In genomic region chr20:63758152-63758551, GRCh38 we compare ENCODE assay signal across 25 cellular contexts.
"Had no signal": no experiment of that assay in that cellular context is flagged by ENCODE, and none has a peak within 500 bp of the region (broad histone marks: within the 10 kb centered on the region; RNA-seq: fewer than 3 reads in every experiment).

No MANE protein-coding gene starts in this region.

- H3K27me3 ChIP-seq: ascending aorta had no signal

- H3K27ac Mint-ChIP-seq: activated B cell treated with CpG ODN at 0.5 μM for 24 hours; activated CD4-positive, alpha-beta memory T cell treated with anti-CD3 and anti-CD28 coated beads for 36 hours; activated CD4-positive, alpha-beta T cell treated with anti-CD3 and anti-CD28 coated beads, Interleukin-2, amount 10 ng/mL, durations not matched to agents 7 days and 5 days; activated naive CD8-positive, alpha-beta T cell treated with anti-CD3 and anti-CD28 coated beads, Interleukin-2, amount 50 U/mL, for 24 hours had no signal

- H3K27ac ChIP-seq: ascending aorta had no signal

- ATAC-seq: activated naive CD4-positive, alpha-beta T cell treated with anti-CD3 and anti-CD28 coated beads, Interleukin-2, amount 50 U/mL, for 72 hours; activated naive CD8-positive, alpha-beta T cell treated with anti-CD3 and anti-CD28 coated beads, Interleukin-2, amount 50 U/mL, for 24 hours; K562; PC-3; T-cell had no signal

- H3K9me3 ChIP-seq: ascending aorta had no signal

- H3K9me3 Mint-ChIP-seq: activated B cell treated with CpG ODN at 0.5 μM for 24 hours; activated CD4-positive, alpha-beta memory T cell treated with anti-CD3 and anti-CD28 coated beads for 36 hours; activated CD4-positive, alpha-beta T cell treated with anti-CD3 and anti-CD28 coated beads, Interleukin-2, amount 10 ng/mL, durations not matched to agents 7 days and 5 days; activated naive CD4-positive, alpha-beta T cell treated with anti-CD3 and anti-CD28 coated beads, Interleukin-2, amount 50 U/mL, for 72 hours; activated naive CD8-positive, alpha-beta T cell treated with anti-CD3 and anti-CD28 coated beads, Interleukin-2, amount 50 U/mL, for 24 hours; T-cell had no signal

- H3K4me1 Mint-ChIP-seq: activated B cell treated with CpG ODN at 0.5 μM for 24 hours; activated naive CD8-positive, alpha-beta T cell treated with anti-CD3 and anti-CD28 coated beads, Interleukin-2, amount 50 U/mL, for 24 hours had no signal

- H3K4me3 ChIP-seq: ascending aorta, K562 had no signal

- H3K36me3 ChIP-seq: ascending aorta had no signal

- H3K27me3 Mint-ChIP-seq: activated CD4-positive, alpha-beta memory T cell treated with anti-CD3 and anti-CD28 coated beads for 36 hours; activated naive CD8-positive, alpha-beta T cell treated with anti-CD3 and anti-CD28 coated beads, Interleukin-2, amount 50 U/mL, for 24 hours; brain; T-cell had no signal

- H3K36me3 Mint-ChIP-seq: activated CD4-positive, alpha-beta memory T cell treated with anti-CD3 and anti-CD28 coated beads for 36 hours; activated naive CD4-positive, alpha-beta T cell treated with anti-CD3 and anti-CD28 coated beads, Interleukin-2, amount 50 U/mL, for 72 hours; T-cell had no signal

- DNase-seq: activated B cell treated with CpG ODN at 0.5 μM for 24 hours; activated CD4-positive, alpha-beta memory T cell treated with anti-CD3 and anti-CD28 coated beads for 36 hours; activated CD4-positive, alpha-beta T cell treated with anti-CD3 and anti-CD28 coated beads for 1 hour; activated CD4-positive, alpha-beta T cell treated with anti-CD3 and anti-CD28 coated beads, Interleukin-2, amount 10 ng/mL, durations not matched to agents 7 days and 5 days; activated CD8-positive, alpha-beta memory T cell treated with anti-CD3 and anti-CD28 coated beads, Interleukin-2, amount 50 U/mL, for 4 hours; activated naive CD8-positive, alpha-beta T cell treated with anti-CD3 and anti-CD28 coated beads, Interleukin-2, amount 50 U/mL, for 24 hours; activated T-cell treated with anti-CD3 and anti-CD28 coated beads, Interleukin-2, amount 50 U/mL, for 1 hour; amniotic stem cell; Karpas-422; MM.1S; NCI-H1105; NCI-H1436; NCI-H1694 treated with DMSO at 0.1 percent for 48 hours; NCI-H2029 treated with DMSO at 0.1 percent for 48 hours; NCI-H345; NCI-H524; PC-3; SHP77 treated with DMSO at 0.1 percent for 48 hours; T-cell; T-helper 2 cell; T1000 had no signal

- H3K4me1 ChIP-seq: ascending aorta had no signal

- H3K4me3 Mint-ChIP-seq: activated B cell treated with CpG ODN at 0.5 μM for 24 hours; activated CD4-positive, alpha-beta memory T cell treated with anti-CD3 and anti-CD28 coated beads for 36 hours; activated CD4-positive, alpha-beta T cell treated with anti-CD3 and anti-CD28 coated beads, Interleukin-2, amount 10 ng/mL, durations not matched to agents 7 days and 5 days; activated naive CD8-positive, alpha-beta T cell treated with anti-CD3 and anti-CD28 coated beads, Interleukin-2, amount 50 U/mL, for 24 hours; brain; T-cell had no signal
